ENCODE assay signal across 10 cellular contexts in genomic region chr2:224894356-224894755, GRCh38.
DNase-seq lines count a peak whose midpoint lies in the region; ATAC-seq lines count a peak whose summit lies in the region.
"Had no signal": no experiment of that assay in that cellular context is flagged by ENCODE, and none has a peak within 500 bp of the region (broad histone marks: within the 10 kb centered on the region; RNA-seq: fewer than 3 reads in every experiment).

No MANE protein-coding gene starts in this region.

- H3K27me3 ChIP-seq in HAP-1 (ENCODE audit: low read depth) (no peaks in the 10 kb centered on the region), H7 (ENCODE audit: control insufficient read depth, insufficient read depth, low read length) (no peaks in the 10 kb centered on the region)

- peak; percentile 46 to 60 for ATAC-seq in activated CD4-positive, CD25-positive, alpha-beta regulatory T cell treated with anti-CD3 and anti-CD28 coated beads, Interleukin-2, amount 50 U/mL, for 24 hours
- peak; percentile 95 for ATAC-seq in HG02884 (IDR thresholded peaks at IDR 0.05; ENCODE audit: unreplicated experiment)

- no peaks in the 10 kb centered on the region for H3K4me1 ChIP-seq in HAP-1
- H3K4me1 ChIP-seq: parathyroid adenoma had no signal

- no peak for DNase-seq in activated CD4-positive, CD25-positive, alpha-beta regulatory T cell (lab: John Stamatoyannopoulos, UW)
- DNase-seq in RPMI8226 (peak; percentile 29), putamen (ENCODE audit: low spot score) (peak; percentile 34), GM03348 (ENCODE audit: low spot score) (no peak), HAP-1 (ENCODE audit: low spot score in 2 of 2) (no peak), H7 (no peak)
- DNase-seq: NCI-H1417 had no signal

- H3K9me3 ChIP-seq in HAP-1, result no peaks in the 10 kb centered on the region

- H3K4me3 ChIP-seq in HAP-1 (no peak overlapping the region), H7 (ENCODE audit: insufficient read depth, low read depth, low read length) (no peak overlapping the region)

- H3K36me3 ChIP-seq in HAP-1 (replicated peaks) (no peaks in the 10 kb centered on the region), H7 (replicated peaks; ENCODE audit: control insufficient read depth, insufficient read depth, low read length) (no peaks in the 10 kb centered on the region)

- in situ Hi-C loops in HAP-1 (cut with MboI; ENCODE audit: low sequenced_read_pairs), result no loop called here

Comparison
In these comparisons a context has a peak if more than half of its experiments do, and no peak if none do; other contexts are left out.
1. DNase-seq: peak in RPMI8226 (single experiment) and putamen (single experiment); none in activated CD4-positive, CD25-positive, alpha-beta regulatory T cell (0 of 4), GM03348 (single experiment), HAP-1 (0 of 2) and H7 (single experiment).